In the genomic region with DNA sequence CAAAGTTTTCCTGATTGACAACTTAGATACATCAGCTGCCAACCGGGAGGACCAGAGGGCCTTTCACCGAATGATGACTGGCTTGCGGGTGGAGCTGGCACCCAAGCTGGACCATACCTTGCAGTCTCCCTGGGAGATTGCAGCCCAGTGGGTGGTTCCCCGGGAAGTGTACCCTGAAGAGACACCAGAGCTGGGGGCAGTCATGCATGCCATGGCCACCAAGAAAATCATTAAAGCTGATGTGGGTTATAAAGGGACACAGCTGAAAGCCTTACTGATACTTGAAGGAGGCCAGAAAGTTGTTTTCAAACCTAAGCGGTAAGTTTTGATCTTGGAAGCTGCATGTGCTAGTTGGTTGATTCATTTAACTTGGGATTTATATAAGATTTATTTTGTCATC, we compare ENCODE assay signal across 15 cellular contexts. TPM values are rescaled to one million over a fixed set of nuclear protein-coding genes. Genes with fewer than 3 reads are reported as not detected.
DNase-seq lines count a peak whose midpoint lies in the region; ATAC-seq and TF ChIP-seq lines count a peak whose summit lies in the region.
"Had no signal": no experiment of that assay in that cellular context is flagged by ENCODE, and none has a peak within 500 bp of the region (broad histone marks: within the 10 kb centered on the region; RNA-seq: fewer than 3 reads in every experiment).

No MANE protein-coding gene starts in this region.

- peak overlapping the region; percentile 19 for H4K8ac ChIP-seq in mesenchymal stem cell (ENCODE audit: low read length)

- H4K20me1 ChIP-seq in PC-9 (ENCODE audit: insufficient read depth), result no peaks in the 10 kb centered on the region

- no peak overlapping the region for H2BK12ac ChIP-seq in mesenchymal stem cell (ENCODE audit: low read length in 2 of 2)

- no peak for DNase-seq in activated B cell treated with CpG ODN at 0.5 μM for 24 hours
- no peak for DNase-seq in mesenchymal stem cell
- no peak for DNase-seq in epidermal melanocyte (ENCODE audit: insufficient read length, low spot score)
- DNase-seq in colonic mucosa, result no peak
- no peak for DNase-seq in PC-9
- DNase-seq: C1 segment of cervical spinal cord; Calu3; CD4-positive, alpha-beta memory T cell; COR-L47; DMS153; DND-41; GM23248; H7; HCEC 1CT had no signal

- 99% methylated on average over 5 of the region's 5 CpGs for WGBS in mesenchymal stem cell

- H2BK15ac ChIP-seq in mesenchymal stem cell (ENCODE audit: low read depth, poor library complexity, severe bottlenecking), result no peak overlapping the region

- no peak overlapping the region for H3K9ac ChIP-seq in mesenchymal stem cell (ENCODE audit: low read length)
- H3K9ac ChIP-seq in colonic mucosa (ENCODE audit: low read depth in 2 of 2, low read length in 2 of 2), result no peak overlapping the region
- H3K9ac ChIP-seq: GM23248 had no signal

- no peak overlapping the region for H2AK5ac ChIP-seq in mesenchymal stem cell (ENCODE audit: low read length, severe bottlenecking)

- peaks cover 43% of the 10 kb centered on the region for H3K79me2 ChIP-seq in PC-9 (ENCODE audit: low read depth)

- H3F3A ChIP-seq in PC-9 (ENCODE audit: insufficient read depth, low read depth), result no peaks in the 10 kb centered on the region; the same call in 1 of the 2 replicates

- no peaks in the 10 kb centered on the region for H3K27me3 ChIP-seq in mesenchymal stem cell (ENCODE audit: control insufficient read depth in 1 of 2, insufficient read depth in 1 of 2, low read length in 2 of 2)
- H3K27me3 ChIP-seq in colonic mucosa, result no peaks in the 10 kb centered on the region
- no peaks in the 10 kb centered on the region for H3K27me3 ChIP-seq in PC-9 (ENCODE audit: insufficient read depth, low read depth)

- TF ChIP-seq CTCF in activated B cell treated with CpG ODN at 0.5 μM for 24 hours (IDR thresholded peaks at IDR 0.05) (no peak), colonic mucosa (IDR thresholded peaks at IDR 0.05) (no peak), PC-9 (conservative IDR thresholded peaks at IDR 0.05) (no peak)

- no peak overlapping the region for H3K27ac Mint-ChIP-seq in activated B cell treated with CpG ODN at 0.5 μM for 24 hours
- H3K27ac Mint-ChIP-seq: CD4-positive, alpha-beta memory T cell had no signal

- no peak overlapping the region for H3K4me3 Mint-ChIP-seq in activated B cell treated with CpG ODN at 0.5 μM for 24 hours
- H3K4me3 Mint-ChIP-seq: CD4-positive, alpha-beta memory T cell had no signal

- no peak overlapping the region for H4K91ac ChIP-seq in mesenchymal stem cell (ENCODE audit: low read length)

- no peak overlapping the region for H3K4me2 ChIP-seq in mesenchymal stem cell (ENCODE audit: low read length, poor library complexity, severe bottlenecking)
- no peak overlapping the region for H3K4me2 ChIP-seq in PC-9

- H3K9me3 ChIP-seq in mesenchymal stem cell (ENCODE audit: control insufficient read depth, low read length) (no peaks in the 10 kb centered on the region), colonic mucosa (no peaks in the 10 kb centered on the region), PC-9 (ENCODE audit: insufficient read depth, low read depth) (no peaks in the 10 kb centered on the region)

- peaks cover 31% of the 10 kb centered on the region for H3K79me1 ChIP-seq in mesenchymal stem cell (replicated peaks; ENCODE audit: low read length, poor library complexity, severe bottlenecking)

- peaks cover 13% of the 10 kb centered on the region for H3K4me1 Mint-ChIP-seq in activated B cell treated with CpG ODN at 0.5 μM for 24 hours

- no peak overlapping the region for H3K18ac ChIP-seq in mesenchymal stem cell (ENCODE audit: low read depth in 1 of 2, low read length in 2 of 2)

- H3K9me3 Mint-ChIP-seq in activated B cell treated with CpG ODN at 0.5 μM for 24 hours, result no peaks in the 10 kb centered on the region
- H3K9me3 Mint-ChIP-seq: CD4-positive, alpha-beta memory T cell had no signal

- intact Hi-C loops in activated B cell treated with CpG ODN at 0.5 μM for 24 hours (cut with micrococcal nuclease) (no loop called here), colonic mucosa (cut with DNase I) (no loop called here), PC-9 (cut with micrococcal nuclease; ENCODE audit: unreplicated experiment) (no loop called here)

- H2AFZ ChIP-seq in mesenchymal stem cell (ENCODE audit: low read depth, low read length), result no peak overlapping the region
- H2AFZ ChIP-seq in PC-9, result no peak overlapping the region
- H2AFZ ChIP-seq: GM23248 had no signal

- H3K4me1 ChIP-seq in mesenchymal stem cell (ENCODE audit: control insufficient read depth, insufficient read depth, low read depth, low read length), result peaks cover 5% of the 10 kb centered on the region
- H3K4me1 ChIP-seq in colonic mucosa, result no peaks in the 10 kb centered on the region
- peaks cover 5% of the 10 kb centered on the region for H3K4me1 ChIP-seq in PC-9 (replicated peaks; ENCODE audit: insufficient read depth)

- no peak overlapping the region for H3K23ac ChIP-seq in mesenchymal stem cell (ENCODE audit: low read length in 2 of 2)

- H3K4ac ChIP-seq in mesenchymal stem cell (ENCODE audit: low read depth in 1 of 2, low read length in 2 of 2), result no peak overlapping the region

- H3K36me3 Mint-ChIP-seq in activated B cell treated with CpG ODN at 0.5 μM for 24 hours (ENCODE audit: low read depth), result peaks cover 13% of the 10 kb centered on the region

- no peaks in the 10 kb centered on the region for H3K27me3 Mint-ChIP-seq in activated B cell treated with CpG ODN at 0.5 μM for 24 hours
- H3K27me3 Mint-ChIP-seq: CD4-positive, alpha-beta memory T cell had no signal

- no peak overlapping the region for H2BK120ac ChIP-seq in mesenchymal stem cell (ENCODE audit: low read depth, low read length)

- POLR2A ChIA-PET in activated B cell treated with CpG ODN at 0.5 μM for 24 hours (lab: Charles Lee), result no interaction called here
- POLR2A ChIA-PET in PC-9 (lab: Charles Lee; ENCODE audit: unreplicated experiment), result no interaction called here

- no peaks in the 10 kb centered on the region for H3K9me2 ChIP-seq in PC-9 (ENCODE audit: insufficient read depth)

- ATAC-seq in GM18861 (IDR thresholded peaks at IDR 0.05; ENCODE audit: unreplicated experiment) (peak; percentile 48), activated B cell treated with CpG ODN at 0.5 μM for 24 hours (ENCODE audit: low read depth) (peak; percentile 25)

- H3K4me3 ChIP-seq in mesenchymal stem cell (ENCODE audit: insufficient read depth in 1 of 2, low read depth in 1 of 2, low read length in 2 of 2) (no peak overlapping the region), colonic mucosa (no peak overlapping the region), PC-9 (no peak overlapping the region)
- H3K4me3 ChIP-seq: GM23248 had no signal

- H3K27ac ChIP-seq in mesenchymal stem cell (ENCODE audit: low read length, poor library complexity, severe bottlenecking) (no peak overlapping the region), colonic mucosa (no peak overlapping the region), PC-9 (no peak overlapping the region)
- H3K27ac ChIP-seq: GM23248 had no signal

- CTCF ChIA-PET in activated B cell treated with CpG ODN at 0.5 μM for 24 hours (lab: Charles Lee), result interaction anchor here (1.1 kb wide), 1 partner anchor 511 kb away, joined by 4 read pairs; no protein-coding TSS in a partner anchor
- CTCF ChIA-PET in PC-9 (lab: Charles Lee), result no interaction called here

- H2BK5ac ChIP-seq in mesenchymal stem cell (ENCODE audit: low read depth, low read length, poor library complexity, severe bottlenecking), result no peak overlapping the region

- peaks cover 4 to 14% of the 10 kb centered on the region in 2 experiments for H3K36me3 ChIP-seq in mesenchymal stem cell (ENCODE audit: control insufficient read depth in 1 of 2, insufficient read depth in 2 of 2, low read depth in 1 of 2, low read length in 2 of 2)
- no peaks in the 10 kb centered on the region for H3K36me3 ChIP-seq in colonic mucosa
- peaks cover 17% of the 10 kb centered on the region; the same call in 1 of the 2 replicates for H3K36me3 ChIP-seq in PC-9 (ENCODE audit: low read depth)

- no TSS peak for BruUV-seq in PC-9 (replicated peaks; lab: Mats Ljungman, UMichigan)

- H3K14ac ChIP-seq in mesenchymal stem cell (ENCODE audit: low read length in 2 of 2), result no peak overlapping the region

RNA-seq across cellular contexts. Expression of gene FAM20B, which starts 18.2 kb away (rescaled TPM):
- 26.3 and 27.5 TPM in 2 replicates for total RNA-seq in activated B cell treated with CpG ODN at 0.5 μM for 24 hours
- 19.5 TPM for polyA plus RNA-seq in mesenchymal stem cell (2013, experiment 1 of 2)
- polyA plus RNA-seq in mesenchymal stem cell (2013, experiment 2 of 2), result 19.9 TPM
- 10 to 100 TPM; 38.9 to 45.1 TPM for total RNA-seq in colonic mucosa
- 68.1 and 80.5 TPM in 2 replicates for total RNA-seq in PC-9 (2021)

RNA-seq across cellular contexts. Expression of gene TOR3A, which starts 38.0 kb away (rescaled TPM):
- total RNA-seq in activated B cell treated with CpG ODN at 0.5 μM for 24 hours, result 59.5 and 60.8 TPM in 2 replicates
- 15.8 TPM for polyA plus RNA-seq in mesenchymal stem cell (2013, experiment 1 of 2)
- 15.6 TPM for polyA plus RNA-seq in mesenchymal stem cell (2013, experiment 2 of 2)
- total RNA-seq in colonic mucosa, result 10 to 100 TPM; 21.6 to 41.1 TPM
- total RNA-seq in PC-9 (2021), result 31.6 and 35.6 TPM in 2 replicates
